1 cellular context compared by ENCODE assay signal in genomic region chrX:109714340-109714958, GRCh38.
TF ChIP-seq lines count a peak whose summit lies in the region.

No MANE protein-coding gene starts in this region.

TF ChIP-seq in GM23338, 12 proteins besides CTCF, POLR2A, EP300 and RAD21 (continued from another document):
- TF ChIP-seq ETS1 (IDR thresholded peaks at IDR 0.05) (no peak), CREB1 (CRISPR knock-in tag; IDR thresholded peaks at IDR 0.05; ENCODE audit: low read depth) (no peak), ZNF331 (CRISPR knock-in tag; IDR thresholded peaks at IDR 0.05; ENCODE audit: low read depth) (no peak), NANOG (IDR thresholded peaks at IDR 0.05; ENCODE audit: borderline replicate concordance) (no peak), POLR2AphosphoS5 (IDR thresholded peaks at IDR 0.05; ENCODE audit: low read depth) (no peak), REST (IDR thresholded peaks at IDR 0.05; ENCODE audit: unreplicated experiment) (no peak)
